In genomic region chr3:193572426-193572908, GRCh38 we compare ENCODE assay signal across 8 cellular contexts. TPM values are rescaled to one million over a fixed set of nuclear protein-coding genes. Genes with fewer than 3 reads are reported as not detected.
DNase-seq lines count a peak whose midpoint lies in the region; ATAC-seq and TF ChIP-seq lines count a peak whose summit lies in the region.

No MANE protein-coding gene starts in this region.

- no peaks in the 10 kb centered on the region for H3K4me1 ChIP-seq in DND-41 (ENCODE audit: insufficient read depth, low read length)
- peaks cover 8% of the 10 kb centered on the region; the same call in 1 of the 2 replicates for H3K4me1 ChIP-seq in OCI-LY3 (ENCODE audit: low read length)

- no peaks in the 10 kb centered on the region for H3K27me3 ChIP-seq in DND-41 (ENCODE audit: insufficient read depth, low read length, poor library complexity)
- H3K27me3 ChIP-seq in OCI-LY3 (ENCODE audit: low read depth, low read length) = no peaks in the 10 kb centered on the region

- H3K9ac ChIP-seq in DND-41 (ENCODE audit: low read depth, low read length) (no peak overlapping the region), OCI-LY3 (ENCODE audit: low read length) (no peak overlapping the region)

- H2AFZ ChIP-seq in DND-41 (ENCODE audit: low read depth, low read length) (no peak overlapping the region), OCI-LY3 (ENCODE audit: low read depth, low read length) (no peak overlapping the region)

- no peaks in the 10 kb centered on the region for H3K79me2 ChIP-seq in DND-41 (ENCODE audit: insufficient read depth, low read length)
- no peaks in the 10 kb centered on the region for H3K79me2 ChIP-seq in OCI-LY3 (ENCODE audit: low read length)

- ATAC-seq in DND-41 (ENCODE audit: insufficient read depth, low read depth) (peak; percentile 85), GM21825 (IDR thresholded peaks at IDR 0.05; ENCODE audit: unreplicated experiment) (peak; percentile 81), GM18858 (IDR thresholded peaks at IDR 0.05; ENCODE audit: unreplicated experiment) (no peak)

- no peaks in the 10 kb centered on the region for H3K36me3 ChIP-seq in DND-41 (ENCODE audit: insufficient read depth, low read length)
- no peaks in the 10 kb centered on the region for H3K36me3 ChIP-seq in OCI-LY3 (replicated peaks; ENCODE audit: low read depth, low read length)

- TF ChIP-seq CTCF in DND-41 (IDR thresholded peaks at IDR 0.05; ENCODE audit: borderline replicate concordance, extremely low read depth, low read length, poor library complexity, severe bottlenecking) = peak; percentile 87
- peak; percentile 90 for TF ChIP-seq CTCF in OCI-LY3 (IDR thresholded peaks at IDR 0.05; ENCODE audit: low read depth, low read length)
- peak; percentile 85 for TF ChIP-seq CTCF in fibroblast of the aortic adventitia (IDR thresholded peaks at IDR 0.05; ENCODE audit: insufficient read depth, low read length)

- H4K20me1 ChIP-seq in DND-41 (ENCODE audit: insufficient read depth, low read length) = no peaks in the 10 kb centered on the region
- no peaks in the 10 kb centered on the region for H4K20me1 ChIP-seq in OCI-LY3 (ENCODE audit: insufficient read depth, low read length)

- peak; percentile 60 for DNase-seq in DND-41
- DNase-seq in Kasumi-1 (lab: John Stamatoyannopoulos, UW) = peak; percentile 75 to 85
- DNase-seq in activated T-cell treated with anti-CD3 and anti-CD28 coated beads, Interleukin-2, amount 50 U/mL, for 1 hour = peak; percentile 30
- DNase-seq in fibroblast of the aortic adventitia (ENCODE audit: low read depth) = peak; percentile 74
- peak; percentile 63 for DNase-seq in occipital lobe (lab: John Stamatoyannopoulos, UW)

- H3K4me2 ChIP-seq in DND-41 (ENCODE audit: insufficient read depth, low read length) = no peak overlapping the region
- 0 out of 2 replicates have a peak overlapping the region, but pooled peaks have one; percentile 25 for H3K4me2 ChIP-seq in OCI-LY3 (ENCODE audit: low read length)

- no peaks in the 10 kb centered on the region for H3K9me3 ChIP-seq in DND-41 (ENCODE audit: insufficient read depth, low read length, severe bottlenecking)
- H3K9me3 ChIP-seq in OCI-LY3 (ENCODE audit: insufficient read depth, low read length) = no peaks in the 10 kb centered on the region

- H3K27ac ChIP-seq in DND-41 (ENCODE audit: low read length) (no peak overlapping the region), OCI-LY3 (ENCODE audit: low read length) (no peak overlapping the region)

- H3K4me3 ChIP-seq in DND-41 (ENCODE audit: low read depth in 1 of 2, low read length in 2 of 2) (no peak overlapping the region), OCI-LY3 (ENCODE audit: low read length) (no peak overlapping the region), fibroblast of the aortic adventitia (ENCODE audit: low read depth, low read length) (no peak overlapping the region)

RNA-seq across cellular contexts. Expression of gene ATP13A4, which starts 17.8 kb away (rescaled TPM):
- total RNA-seq in fibroblast of the aortic adventitia (ENCODE audit: low replicate concordance) = 0.09 TPM in 1 of 2 replicates, not detected in the other
- 17.2 TPM for total RNA-seq in occipital lobe

RNA-seq across cellular contexts. Expression of gene OPA1, which starts 20.5 kb away (rescaled TPM):
- total RNA-seq in fibroblast of the aortic adventitia (ENCODE audit: low replicate concordance) = 53.0 and 292 TPM in 2 replicates
- 133 TPM for total RNA-seq in occipital lobe

Comparison
In these comparisons a context has a peak if more than half of its experiments do, and no peak if none do; other contexts are left out.
1. DNase-seq: peak in every context shown above with its lines; median percentile 80 in Kasumi-1; 74 in fibroblast of the aortic adventitia; 63 in occipital lobe; 60 in DND-41; 30 in activated T-cell treated with anti-CD3 and anti-CD28 coated beads, Interleukin-2, amount 50 U/mL, for 1 hour.
2. RNA of gene ATP13A4, which starts 17.8 kb away (total RNA-seq): 17.2 TPM in occipital lobe (single experiment); 0.09 TPM in fibroblast of the aortic adventitia; every median in the first group is over 10 times any median in the second.
3. Peak in every context shown above with its lines, with median percentiles within 50 percentile points of each other: CTCF ChIP-seq.